Comparison of ENCODE assay signal across 16 cellular contexts in genomic region chrX:39955621-39956020, GRCh38.
DNase-seq lines count a peak whose midpoint lies in the region; ATAC-seq and TF ChIP-seq lines count a peak whose summit lies in the region.
"Had no signal": no experiment of that assay in that cellular context is flagged by ENCODE, and none has a peak within 500 bp of the region (broad histone marks: within the 10 kb centered on the region; RNA-seq: fewer than 3 reads in every experiment).

No MANE protein-coding gene starts in this region.

- CTCF ChIA-PET in Calu3 (lab: Charles Lee): no interaction called here

- H3K36me3 Mint-ChIP-seq in Calu3 (ENCODE audit: insufficient read depth, unreplicated experiment): peaks cover 5% of the 10 kb centered on the region
- H3K36me3 Mint-ChIP-seq in activated T-cell treated with anti-CD3 and anti-CD28 coated beads, Interleukin-2, amount 50 U/mL, for 24 hours (ENCODE audit: low read depth): no peaks in the 10 kb centered on the region
- H3K36me3 Mint-ChIP-seq: CD4-positive, alpha-beta memory T cell; immature natural killer cell had no signal

- no peaks in the 10 kb centered on the region for H3K9me3 Mint-ChIP-seq in Calu3 (ENCODE audit: low read depth, unreplicated experiment)
- H3K9me3 Mint-ChIP-seq in activated T-cell treated with anti-CD3 and anti-CD28 coated beads, Interleukin-2, amount 50 U/mL, for 24 hours: no peaks in the 10 kb centered on the region
- H3K9me3 Mint-ChIP-seq: activated CD4-positive, alpha-beta T cell treated with anti-CD3 and anti-CD28 coated beads, Interleukin-2, amount 10 ng/mL, durations not matched to agents 7 days and 5 days; activated T-helper 2 cell treated with anti-CD3 and anti-CD28 coated beads, Interferon-gamma antibody, Interleukin-2, Interleukin-4, amounts not matched to agents 10 μg/mL and 5 μg/mL and 100 μg/mL, durations not matched to agents 14 hours and 24 hours and 36 hours; immature natural killer cell had no signal

- intact Hi-C loops in Calu3 (cut with micrococcal nuclease; ENCODE audit: unreplicated experiment): loop anchor here (10.0 kb wide), 1 partner anchor 219 kb away; no protein-coding TSS in a partner anchor

- TF ChIP-seq CTCF in Calu3 (IDR thresholded peaks at IDR 0.05; ENCODE audit: unreplicated experiment) (no peak), GM10266 (IDR thresholded peaks at IDR 0.05; ENCODE audit: control insufficient read depth, insufficient read depth, low read depth, missing control alignments) (no peak), NB4 (IDR thresholded peaks at IDR 0.05; ENCODE audit: low read depth, low read length) (no peak), choroid plexus epithelial cell (conservative IDR thresholded peaks at IDR 0.05; ENCODE audit: low read depth, low read length) (no peak)

- H3K4me3 Mint-ChIP-seq in Calu3 (ENCODE audit: low read depth, unreplicated experiment): peak overlapping the region; percentile 17
- H3K4me3 Mint-ChIP-seq in activated T-cell treated with anti-CD3 and anti-CD28 coated beads, Interleukin-2, amount 50 U/mL, for 24 hours: no peak overlapping the region
- H3K4me3 Mint-ChIP-seq: activated CD4-positive, alpha-beta T cell treated with anti-CD3 and anti-CD28 coated beads, Interleukin-2, amount 10 ng/mL, durations not matched to agents 7 days and 5 days; CD4-positive, alpha-beta memory T cell; immature natural killer cell had no signal

- DNase-seq in Calu3 (no peak), GM10266 (ENCODE audit: extremely low spot score) (peak; percentile 10), NB4 (ENCODE audit: low read depth) (peak; percentile 53), choroid plexus epithelial cell (ENCODE audit: low read depth) (peak; percentile 16), cerebellar cortex (ENCODE audit: low spot score) (no peak)
- DNase-seq in activated T-cell treated with anti-CD3 and anti-CD28 coated beads, Interleukin-2, amount 50 U/mL, for 24 hours: no peak
- DNase-seq: activated CD4-positive, alpha-beta T cell treated with anti-CD3 and anti-CD28 coated beads, Interleukin-2, amount 10 ng/mL, durations not matched to agents 7 days and 5 days; CD4-positive, alpha-beta memory T cell; immature natural killer cell; NCI-H1105 treated with DMSO at 0.1 percent for 48 hours; NCI-H774; stimulated activated CD4-positive, alpha-beta T cell treated with anti-CD3 and anti-CD28 coated beads, Interleukin-12 subunit alpha, Interleukin-12 subunit beta, amount 100 ng/mL, for 4 hours had no signal

- peaks cover 27% of the 10 kb centered on the region for H3K4me1 Mint-ChIP-seq in Calu3 (ENCODE audit: low read depth, unreplicated experiment)
- peaks cover 6% of the 10 kb centered on the region for H3K4me1 Mint-ChIP-seq in activated T-cell treated with anti-CD3 and anti-CD28 coated beads, Interleukin-2, amount 50 U/mL, for 24 hours (ENCODE audit: low read depth)
- H3K4me1 Mint-ChIP-seq: immature natural killer cell had no signal

- H3K4me3 ChIP-seq in NB4 (ENCODE audit: low read depth, low read length): no peak overlapping the region
- H3K4me3 ChIP-seq in choroid plexus epithelial cell (ENCODE audit: low read depth, low read length): no peak overlapping the region
- H3K4me3 ChIP-seq: thoracic aorta had no signal

- no peaks in the 10 kb centered on the region for H3K27me3 Mint-ChIP-seq in Calu3 (ENCODE audit: unreplicated experiment)
- peaks cover 48% of the 10 kb centered on the region for H3K27me3 Mint-ChIP-seq in activated T-cell treated with anti-CD3 and anti-CD28 coated beads, Interleukin-2, amount 50 U/mL, for 24 hours
- H3K27me3 Mint-ChIP-seq: activated CD4-positive, alpha-beta T cell treated with anti-CD3 and anti-CD28 coated beads, Interleukin-2, amount 10 ng/mL, durations not matched to agents 7 days and 5 days; CD4-positive, alpha-beta memory T cell had no signal

- no peak for TF ChIP-seq POLR2A in NB4 (IDR thresholded peaks at IDR 0.05; ENCODE audit: extremely low read depth, insufficient read length)

- no peak overlapping the region for H3K27ac Mint-ChIP-seq in Calu3 (ENCODE audit: unreplicated experiment)
- no peak overlapping the region for H3K27ac Mint-ChIP-seq in activated T-cell treated with anti-CD3 and anti-CD28 coated beads, Interleukin-2, amount 50 U/mL, for 24 hours
- H3K27ac Mint-ChIP-seq: activated CD4-positive, alpha-beta T cell treated with anti-CD3 and anti-CD28 coated beads, Interleukin-2, amount 10 ng/mL, durations not matched to agents 7 days and 5 days; activated T-helper 2 cell treated with anti-CD3 and anti-CD28 coated beads, Interferon-gamma antibody, Interleukin-2, Interleukin-4, amounts not matched to agents 10 μg/mL and 5 μg/mL and 100 μg/mL, durations not matched to agents 14 hours and 24 hours and 36 hours; immature natural killer cell had no signal

- ATAC-seq in GM21447 (IDR thresholded peaks at IDR 0.05; ENCODE audit: unreplicated experiment): no peak
- no peak for ATAC-seq in HG02588 (IDR thresholded peaks at IDR 0.05; ENCODE audit: unreplicated experiment)

- BruUV-seq in Calu3 (replicated peaks; lab: Mats Ljungman, UMichigan): no TSS peak

Comparison
In these comparisons a context has a peak if more than half of its experiments do, and no peak if none do; other contexts are left out.
1. DNase-seq: peak in GM10266 (single experiment), NB4 (single experiment) and choroid plexus epithelial cell (single experiment); none in Calu3 (single experiment), cerebellar cortex (single experiment) and activated T-cell treated with anti-CD3 and anti-CD28 coated beads, Interleukin-2, amount 50 U/mL, for 24 hours (single experiment).